ENCODE assay signal across 15 cellular contexts in the genomic region with DNA sequence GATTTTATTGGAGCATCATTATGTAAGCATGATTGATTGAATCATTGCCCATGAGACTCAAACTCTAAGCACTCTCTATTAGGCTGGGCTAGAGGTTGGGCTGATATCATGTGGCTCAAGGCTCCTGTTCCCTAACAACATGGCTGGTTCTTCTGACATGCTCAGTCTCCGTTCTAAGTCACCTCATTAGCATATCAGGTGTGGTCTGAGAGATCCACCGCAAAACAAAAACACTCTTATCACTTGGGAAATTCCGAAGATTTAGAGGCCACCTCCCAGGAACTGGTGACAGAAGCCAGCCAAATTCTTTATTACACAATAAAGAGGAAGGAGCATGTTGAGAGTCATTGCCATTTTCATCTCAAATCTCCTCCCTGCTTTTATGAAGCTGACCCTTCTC.
DNase-seq lines count a peak whose midpoint lies in the region; ATAC-seq lines count a peak whose summit lies in the region.
"Had no signal": no experiment of that assay in that cellular context is flagged by ENCODE, and none has a peak within 500 bp of the region (broad histone marks: within the 10 kb centered on the region; RNA-seq: fewer than 3 reads in every experiment).

No MANE protein-coding gene starts in this region.

- no peak overlapping the region for H4K8ac ChIP-seq in mesendoderm (ENCODE audit: low read depth, low read length)

- H2AK5ac ChIP-seq in mesendoderm (ENCODE audit: low read length): no peak overlapping the region

- no peak overlapping the region for H3K9ac ChIP-seq in mesendoderm (ENCODE audit: low read length)
- H3K9ac ChIP-seq: BLaER1 treated with 17β-estradiol and CSF1 and Interleukin-3, amounts not matched to agents 10 nM and 100 nM had no signal

- DNase-seq in Caki2 (ENCODE audit: low read depth) (peak; percentile 67), M059J (ENCODE audit: low read depth) (peak; percentile 62), ecto neural progenitor cell (ENCODE audit: low spot score) (peak; percentile 1), mesendoderm (peak; percentile 95), NCI-H2081 (lab: John Stamatoyannopoulos, UW) (no peak), superior temporal gyrus (ENCODE audit: extremely low spot score) (no peak)
- DNase-seq: 8988T; ACHN; CD4-positive, CD25-positive, alpha-beta regulatory T cell; DMS79; EL; H9 had no signal

- no peak overlapping the region for H3K18ac ChIP-seq in mesendoderm (ENCODE audit: low read length)

- no peak overlapping the region for H2BK5ac ChIP-seq in mesendoderm (ENCODE audit: low read length)

- no peak overlapping the region for H2BK120ac ChIP-seq in mesendoderm (ENCODE audit: low read depth, low read length)

- no peak overlapping the region for H3K4me3 ChIP-seq in mesendoderm (ENCODE audit: low read length)
- H3K4me3 ChIP-seq: BLaER1 treated with 17β-estradiol and CSF1 and Interleukin-3, amounts not matched to agents 10 nM and 100 nM; GM23338 had no signal

- H2BK15ac ChIP-seq in mesendoderm (replicated peaks; ENCODE audit: low read depth): no peak overlapping the region

- H3K79me1 ChIP-seq in mesendoderm (ENCODE audit: low read length): no peaks in the 10 kb centered on the region

- in situ Hi-C loops in Caki2 (cut with HindIII; ENCODE audit: low pct_unique_long_range_greater_than_20kb, low sequenced_read_pairs): no loop called here

- no peaks in the 10 kb centered on the region for H3K79me2 ChIP-seq in mesendoderm (ENCODE audit: control insufficient read depth, insufficient read depth, low read length)

- ATAC-seq in GM18511 (IDR thresholded peaks at IDR 0.05; ENCODE audit: unreplicated experiment): no peak
- ATAC-seq: GM23338 had no signal

- H3K56ac ChIP-seq in mesendoderm (ENCODE audit: low read length): no peak overlapping the region

- H4K5ac ChIP-seq in mesendoderm (ENCODE audit: low read length): no peak overlapping the region

- no peak overlapping the region for H3K27ac ChIP-seq in mesendoderm (ENCODE audit: low read depth, low read length)
- H3K27ac ChIP-seq: BLaER1 treated with 17β-estradiol and CSF1 and Interleukin-3, amounts not matched to agents 10 nM and 100 nM had no signal

- no CpG with 5 or more reads among the region's 3 CpGs for WGBS in mesendoderm (ENCODE audit: extremely low coverage, insufficient coverage, low lambda C conversion rate)

- peak overlapping the region; percentile 10 for H3K4me2 ChIP-seq in mesendoderm (ENCODE audit: low read length)
- H3K4me2 ChIP-seq: BLaER1 treated with 17β-estradiol and CSF1 and Interleukin-3, amounts not matched to agents 10 nM and 100 nM; GM23338 had no signal

- peaks cover 7% of the 10 kb centered on the region for H3K4me1 ChIP-seq in mesendoderm (ENCODE audit: control insufficient read depth, low read depth, low read length)

- H3K27me3 ChIP-seq in mesendoderm (ENCODE audit: insufficient read depth, low read length, poor library complexity): no peaks in the 10 kb centered on the region
- H3K27me3 ChIP-seq: BLaER1 treated with 17β-estradiol and CSF1 and Interleukin-3, amounts not matched to agents 10 nM and 100 nM had no signal

- H3K36me3 ChIP-seq in mesendoderm (ENCODE audit: control insufficient read depth, insufficient read depth, low read length): no peaks in the 10 kb centered on the region
- H3K36me3 ChIP-seq: BLaER1 treated with 17β-estradiol and CSF1 and Interleukin-3, amounts not matched to agents 10 nM and 100 nM had no signal

- no peak overlapping the region for H3K23ac ChIP-seq in mesendoderm (ENCODE audit: low read length)

- peak overlapping the region; percentile 25 for H3K4ac ChIP-seq in mesendoderm (ENCODE audit: low read depth, low read length)

Comparison
In these comparisons a context has a peak if more than half of its experiments do, and no peak if none do; other contexts are left out.
1. DNase-seq: peak in Caki2 (single experiment), M059J (single experiment), ecto neural progenitor cell (single experiment) and mesendoderm (single experiment); none in NCI-H2081 (0 of 2) and superior temporal gyrus (single experiment).